ENCODE assay signal across 8 cellular contexts in genomic region chr10:25017247-25017590, GRCh38. TPM values are rescaled to one million over a fixed set of nuclear protein-coding genes. Genes with fewer than 3 reads are reported as not detected.
DNase-seq lines count a peak whose midpoint lies in the region; ATAC-seq and TF ChIP-seq lines count a peak whose summit lies in the region.

No MANE protein-coding gene starts in this region.

- 0 out of 2 replicates have a peak, but pooled peaks cover 9% of the 10 kb centered on the region for H3K4me1 ChIP-seq in MM.1S (ENCODE audit: low read length)
- no peaks in the 10 kb centered on the region for H3K4me1 ChIP-seq in foreskin keratinocyte
- peaks cover 2 to 3% of the 10 kb centered on the region in 2 experiments for H3K4me1 ChIP-seq in trophoblast cell (ENCODE audit: control insufficient read depth in 1 of 2, insufficient read depth in 2 of 2, low read length in 2 of 2)

- no peaks in the 10 kb centered on the region for H3K9me3 ChIP-seq in CD4-positive, alpha-beta T cell (ENCODE audit: control insufficient read depth, low read length)
- H3K9me3 ChIP-seq in MM.1S (replicated peaks; ENCODE audit: insufficient read depth, low read length): no peaks in the 10 kb centered on the region
- H3K9me3 ChIP-seq in trophoblast cell (ENCODE audit: insufficient read depth, low read depth, low read length): no peaks in the 10 kb centered on the region

- H2AFZ ChIP-seq in MM.1S (ENCODE audit: low read length): peak overlapping the region; percentile 69
- H2AFZ ChIP-seq in trophoblast cell (ENCODE audit: insufficient read depth, low read length, poor library complexity): peak overlapping the region; percentile 27

- no peaks in the 10 kb centered on the region for H3K9me2 ChIP-seq in MM.1S (replicated peaks; ENCODE audit: insufficient read depth, low read length)

- H3K9me3 Mint-ChIP-seq in CD4-positive, alpha-beta T cell: no peaks in the 10 kb centered on the region

- H3K4ac ChIP-seq in trophoblast cell (ENCODE audit: low read depth, low read length): no peak overlapping the region

- H3K27ac ChIP-seq in CD4-positive, alpha-beta T cell (ENCODE audit: low read depth, low read length): peak overlapping the region; percentile 86
- H3K27ac ChIP-seq in MM.1S (ENCODE audit: low read length) (peak overlapping the region; percentile 92; the same call in 1 of the 2 replicates), foreskin keratinocyte (peak overlapping the region; percentile 91), trophoblast cell (ENCODE audit: low read depth, low read length) (peak overlapping the region; percentile 87)

- H3K36me3 Mint-ChIP-seq in CD4-positive, alpha-beta T cell (ENCODE audit: low read depth): peaks cover 18% of the 10 kb centered on the region

- H2AK5ac ChIP-seq in trophoblast cell (ENCODE audit: low read length): no peak overlapping the region

- H4K8ac ChIP-seq in trophoblast cell (ENCODE audit: low read depth, low read length): peak overlapping the region; percentile 90

- peak overlapping the region; percentile 91 for H3K9ac ChIP-seq in MM.1S (ENCODE audit: low read length)
- H3K9ac ChIP-seq in trophoblast cell (ENCODE audit: low read length): peak overlapping the region; percentile 35

- H3K4me2 ChIP-seq in MM.1S (ENCODE audit: low read depth, low read length) (peak overlapping the region; percentile 75), trophoblast cell (ENCODE audit: low read length) (peak overlapping the region; percentile 77)

- H2BK12ac ChIP-seq in trophoblast cell (ENCODE audit: low read length): no peak overlapping the region

- intact Hi-C loops in CD4-positive, alpha-beta T cell (cut with DNase I, micrococcal nuclease): loop anchor here (2.0 to 10.0 kb wide), 5 partner anchors 135 to 1582 kb away; partner anchors contain the start of genes ARHGAP21 (in 1 of the 2) and OTUD1 (in 1 of the 2)

- peak overlapping the region; percentile 59 for H4K12ac ChIP-seq in trophoblast cell (ENCODE audit: low read depth, low read length)

- peak overlapping the region; percentile 94 for H3K4me3 Mint-ChIP-seq in CD4-positive, alpha-beta T cell

- ATAC-seq in CD4-positive, alpha-beta T cell (ENCODE audit: poor library complexity): no peak
- ATAC-seq in GM19463 (IDR thresholded peaks at IDR 0.05; ENCODE audit: unreplicated experiment): peak; percentile 1
- ATAC-seq in foreskin keratinocyte: no peak
- no peak for ATAC-seq in HG03469 (IDR thresholded peaks at IDR 0.05; ENCODE audit: unreplicated experiment)
- no peak for ATAC-seq in GM18873 (IDR thresholded peaks at IDR 0.05; ENCODE audit: low FRiP score, unreplicated experiment)

- peaks cover 29% of the 10 kb centered on the region for H3K4me1 Mint-ChIP-seq in CD4-positive, alpha-beta T cell (ENCODE audit: low read depth)

- no peaks in the 10 kb centered on the region for H3K27me3 Mint-ChIP-seq in CD4-positive, alpha-beta T cell

- H2BK120ac ChIP-seq in trophoblast cell (ENCODE audit: insufficient read depth, low read length, poor library complexity): no peak overlapping the region

- H3K4me3 ChIP-seq in MM.1S (ENCODE audit: low read length) (peak overlapping the region; percentile 83), trophoblast cell (ENCODE audit: low read depth, low read length) (peak overlapping the region; percentile 78)

- H3K23ac ChIP-seq in trophoblast cell (ENCODE audit: low read length): no peak overlapping the region

- H4K20me1 ChIP-seq in MM.1S (ENCODE audit: insufficient read depth, low read length): no peaks in the 10 kb centered on the region

- peak in 5 of 10 experiments; percentile 2 to 7 (median 4) for DNase-seq in CD4-positive, alpha-beta T cell
- no peak for DNase-seq in MM.1S
- DNase-seq in activated CD8-positive, alpha-beta memory T cell treated with anti-CD3 and anti-CD28 coated beads, Interleukin-2, amount 50 U/mL, for 4 hours: peak; percentile 22
- no peak for DNase-seq in foreskin keratinocyte
- peak in 1 of 2 donors; percentile 23 for DNase-seq in trophoblast cell

- peak overlapping the region; percentile 43 for H3K14ac ChIP-seq in trophoblast cell (ENCODE audit: low read length)

- H4K91ac ChIP-seq in trophoblast cell (ENCODE audit: low read depth, low read length): peak overlapping the region; percentile 46

- H3F3A ChIP-seq in MM.1S (ENCODE audit: insufficient read depth, low read length): peaks cover 16% of the 10 kb centered on the region; the same call in 1 of the 2 replicates

- CTCF ChIA-PET in CD4-positive, alpha-beta T cell (lab: Charles Lee): no interaction called here

- H2BK5ac ChIP-seq in trophoblast cell (ENCODE audit: low read depth, low read length, poor library complexity): peak overlapping the region; percentile 56

- peaks cover 7% of the 10 kb centered on the region for H3K79me1 ChIP-seq in trophoblast cell (ENCODE audit: low read length)

- peak overlapping the region; percentile 33 for H3K18ac ChIP-seq in trophoblast cell (ENCODE audit: low read length)

- no CpG with 5 or more reads among the region's 8 CpGs for whole genome bisulfite sequencing in trophoblast cell (ENCODE audit: extremely low coverage, insufficient coverage, insufficient read length)

- no peaks in the 10 kb centered on the region for H3K27me3 ChIP-seq in CD4-positive, alpha-beta T cell (ENCODE audit: control insufficient read depth, insufficient read depth, low read length)
- no peaks in the 10 kb centered on the region for H3K27me3 ChIP-seq in MM.1S (replicated peaks; ENCODE audit: insufficient read depth, low read length)
- H3K27me3 ChIP-seq in foreskin keratinocyte: no peaks in the 10 kb centered on the region
- no peaks in the 10 kb centered on the region for H3K27me3 ChIP-seq in trophoblast cell (ENCODE audit: insufficient read depth, low read length)

- POLR2A ChIA-PET in CD4-positive, alpha-beta T cell (lab: Charles Lee): interaction anchor here (2.3 to 2.5 kb wide), 2 partner anchors 8 to 395 kb away, joined by 7 to 46 read pairs; no protein-coding TSS in a partner anchor

- H3K79me2 ChIP-seq in MM.1S (ENCODE audit: low read length) (no peaks in the 10 kb centered on the region), trophoblast cell (ENCODE audit: control insufficient read depth, insufficient read depth, low read length, poor library complexity) (no peaks in the 10 kb centered on the region)

- TF ChIP-seq CTCF in CD4-positive, alpha-beta T cell (IDR thresholded peaks at IDR 0.05): no peak
- no peak for TF ChIP-seq CTCF in MM.1S (IDR thresholded peaks at IDR 0.05; ENCODE audit: low read length)
- no peak for TF ChIP-seq CTCF in foreskin keratinocyte (conservative IDR thresholded peaks at IDR 0.05)

- H3K36me3 ChIP-seq in MM.1S (replicated peaks; ENCODE audit: insufficient read depth, low read length) (no peaks in the 10 kb centered on the region), trophoblast cell (ENCODE audit: control insufficient read depth in 1 of 2, insufficient read depth in 2 of 2, low read length in 2 of 2) (no peaks in the 10 kb centered on the region)

- H3K27ac Mint-ChIP-seq in CD4-positive, alpha-beta T cell: peak overlapping the region; percentile 95

RNA-seq across cellular contexts. Expression of gene THNSL1, which starts 0.8 kb away (rescaled TPM):
- total RNA-seq in CD4-positive, alpha-beta T cell: under 1 TPM; 0.31 to 0.52 TPM
- total RNA-seq in foreskin keratinocyte: 3.1 and 3.5 TPM in 2 replicates
- polyA plus RNA-seq in foreskin keratinocyte: 1.3 and 1.9 TPM in 2 replicates
- 1.0 and 1.2 TPM in 2 replicates for polyA plus RNA-seq in trophoblast cell (2013)

RNA-seq across cellular contexts. Expression of gene ENKUR, which starts 1.3 kb away (rescaled TPM):
- not detected for total RNA-seq in CD4-positive, alpha-beta T cell
- 0.04 and 0.07 TPM in 2 replicates for total RNA-seq in foreskin keratinocyte
- polyA plus RNA-seq in foreskin keratinocyte: not detected in 2 replicates
- polyA plus RNA-seq in trophoblast cell (2013): 0.60 and 0.63 TPM in 2 replicates
